In genomic region chr6:57172136-57173055, GRCh38 we compare ENCODE assay signal across 1 cellular context.
TF ChIP-seq lines count a peak whose summit lies in the region.

BAG2 (plus strand) TSS chr6:57172326; CDS start chr6:57172698, 372 bp downstream.

TF ChIP-seq in HEK293, 187 proteins besides CTCF, POLR2A, EP300 and RAD21 (continued from another document):
- TF ChIP-seq ATF2 (tag by site-specific recombination; IDR thresholded peaks at IDR 0.05; ENCODE audit: low read depth): 0 out of 2 replicates have a peak, but pooled peaks have one; percentile 4
- no peak for TF ChIP-seq FEZF1 (tag by site-specific recombination; IDR thresholded peaks at IDR 0.05)
- no peak for TF ChIP-seq ZNF211 (tag by site-specific recombination; IDR thresholded peaks at IDR 0.05; ENCODE audit: low read depth)
- TF ChIP-seq ZNF560 (tag by site-specific recombination; IDR thresholded peaks at IDR 0.05; ENCODE audit: borderline replicate concordance): no peak
- no peak for TF ChIP-seq TRIM28 (IDR thresholded peaks at IDR 0.05; ENCODE audit: borderline replicate concordance, low read length)
- TF ChIP-seq PBX3 (CRISPR knock-in tag; IDR thresholded peaks at IDR 0.05): peak; percentile 85
- TF ChIP-seq ZNF658 (tag by site-specific recombination; IDR thresholded peaks at IDR 0.05): no peak
- TF ChIP-seq ZNF558 (tag by site-specific recombination; IDR thresholded peaks at IDR 0.05): no peak
- TF ChIP-seq ZFP37 (tag by site-specific recombination; IDR thresholded peaks at IDR 0.05): no peak; the same call in 1 of the 2 replicates
- TF ChIP-seq ZNF391 (tag by site-specific recombination; IDR thresholded peaks at IDR 0.05; ENCODE audit: borderline replicate concordance, low read depth): no peak
- TF ChIP-seq KLF16 (tag by site-specific recombination; IDR thresholded peaks at IDR 0.05): 0 out of 2 replicates have a peak, but pooled peaks have one; percentile 50
- TF ChIP-seq KLF10 (tag by site-specific recombination; IDR thresholded peaks at IDR 0.05): peak; percentile 13; the same call in 1 of the 2 replicates
- peak; percentile 13; the same call in 1 of the 2 replicates for TF ChIP-seq WT1 (tag by site-specific recombination; IDR thresholded peaks at IDR 0.05)
- peak; percentile 96 for TF ChIP-seq ZBTB20 (tag by site-specific recombination; IDR thresholded peaks at IDR 0.05)
- no peak for TF ChIP-seq ZSCAN4 (tag by site-specific recombination; IDR thresholded peaks at IDR 0.05)
- no peak for TF ChIP-seq ZNF514 (tag by site-specific recombination; IDR thresholded peaks at IDR 0.05)
- TF ChIP-seq ZNF830 (tag by site-specific recombination; IDR thresholded peaks at IDR 0.05; ENCODE audit: low read depth): no peak
- TF ChIP-seq PRDM10 (tag by site-specific recombination; IDR thresholded peaks at IDR 0.05): peak; percentile 98
- TF ChIP-seq ZNF510 (tag by site-specific recombination; IDR thresholded peaks at IDR 0.05; ENCODE audit: insufficient replicate concordance): no peak
- TF ChIP-seq SP7 (tag by site-specific recombination; IDR thresholded peaks at IDR 0.05): peak; percentile 64
- TF ChIP-seq GLI4 (tag by site-specific recombination; IDR thresholded peaks at IDR 0.05): 0 out of 2 replicates have a peak, but pooled peaks have one; percentile 28
- TF ChIP-seq ZSCAN18 (tag by site-specific recombination; IDR thresholded peaks at IDR 0.05): no peak
- TF ChIP-seq INSM2 (tag by site-specific recombination; IDR thresholded peaks at IDR 0.05): no peak
- TF ChIP-seq ZNF394 (tag by site-specific recombination; IDR thresholded peaks at IDR 0.05; ENCODE audit: borderline replicate concordance): peak; percentile 33; the same call in 1 of the 2 replicates
- TF ChIP-seq EGR2 (tag by site-specific recombination; IDR thresholded peaks at IDR 0.05; ENCODE audit: low read depth): peak; percentile 85
- TF ChIP-seq OSR2 (tag by site-specific recombination; IDR thresholded peaks at IDR 0.05): no peak
- no peak for TF ChIP-seq ZNF677 (tag by site-specific recombination; IDR thresholded peaks at IDR 0.05)
- TF ChIP-seq, protein P1, sequence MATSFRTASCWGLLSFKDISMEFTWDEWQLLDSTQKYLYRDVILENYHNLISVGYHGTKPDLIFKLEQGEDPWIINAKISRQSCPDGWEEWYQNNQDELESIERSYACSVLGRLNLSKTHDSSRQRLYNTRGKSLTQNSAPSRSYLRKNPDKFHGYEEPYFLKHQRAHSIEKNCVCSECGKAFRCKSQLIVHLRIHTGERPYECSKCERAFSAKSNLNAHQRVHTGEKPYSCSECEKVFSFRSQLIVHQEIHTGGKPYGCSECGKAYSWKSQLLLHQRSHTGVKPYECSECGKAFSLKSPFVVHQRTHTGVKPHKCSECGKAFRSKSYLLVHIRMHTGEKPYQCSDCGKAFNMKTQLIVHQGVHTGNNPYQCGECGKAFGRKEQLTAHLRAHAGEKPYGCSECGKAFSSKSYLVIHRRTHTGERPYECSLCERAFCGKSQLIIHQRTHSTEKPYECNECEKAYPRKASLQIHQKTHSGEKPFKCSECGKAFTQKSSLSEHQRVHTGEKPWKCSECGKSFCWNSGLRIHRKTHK (tag by site-specific recombination; IDR thresholded peaks at IDR 0.05): no peak
- no peak; the same call in 1 of the 2 replicates for TF ChIP-seq MYNN (tag by site-specific recombination; IDR thresholded peaks at IDR 0.05; ENCODE audit: borderline replicate concordance)
- no peak for TF ChIP-seq ZNF169 (tag by site-specific recombination; IDR thresholded peaks at IDR 0.05)
- no peak for TF ChIP-seq MEIS1 (CRISPR knock-in tag; IDR thresholded peaks at IDR 0.05; ENCODE audit: borderline replicate concordance)
- TF ChIP-seq PRDM2 (tag by site-specific recombination; IDR thresholded peaks at IDR 0.05; ENCODE audit: borderline replicate concordance): no peak
- 0 out of 2 replicates have a peak, but pooled peaks have one; percentile 46 for TF ChIP-seq BCL11B (tag by site-specific recombination; IDR thresholded peaks at IDR 0.05; ENCODE audit: low read depth)
